In the genomic region with DNA sequence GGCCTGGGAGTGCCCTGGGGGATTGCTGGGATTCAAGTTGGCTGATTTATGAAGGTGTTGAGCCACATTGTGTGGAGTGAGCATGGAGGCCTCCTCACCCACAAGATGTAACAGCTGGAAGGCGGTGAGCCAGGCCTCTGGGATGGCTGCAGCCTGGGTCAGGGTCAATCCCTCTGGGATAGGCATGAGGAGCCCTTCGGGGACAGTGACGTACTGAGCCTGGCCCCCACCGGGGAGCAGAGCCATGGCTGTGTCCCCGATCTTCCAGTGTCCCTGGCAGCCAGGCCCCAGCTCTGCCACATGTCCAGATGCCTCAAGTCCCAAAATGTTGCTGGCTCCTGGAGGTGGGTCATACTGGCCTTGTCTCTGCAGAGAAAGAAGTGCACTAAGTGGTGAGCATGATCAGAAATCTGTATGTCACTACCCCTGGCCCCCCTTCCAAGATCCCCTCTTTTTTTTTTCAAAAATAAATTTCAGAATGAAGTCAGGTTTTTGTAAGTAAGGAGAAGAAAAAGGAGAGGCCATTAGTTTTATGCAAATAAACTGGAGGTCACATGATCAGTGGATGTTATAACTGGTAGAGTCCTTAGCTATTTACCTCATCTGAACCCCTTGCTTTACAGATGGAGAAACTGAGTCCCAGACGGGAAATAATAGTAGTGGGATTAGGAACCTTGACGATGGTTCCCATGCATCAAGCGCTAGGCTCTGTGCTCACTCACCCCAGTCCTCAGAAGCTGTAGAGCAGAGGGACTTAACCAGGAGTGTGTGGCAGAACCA, we compare ENCODE assay signal across 8 cellular contexts. TPM values are rescaled to one million over a fixed set of nuclear protein-coding genes. Genes with fewer than 3 reads are reported as not detected.
DNase-seq lines count a peak whose midpoint lies in the region; ATAC-seq and TF ChIP-seq lines count a peak whose summit lies in the region.

No MANE protein-coding gene starts in this region.

- no peaks in the 10 kb centered on the region for H3K9me2 ChIP-seq in GM23248 (ENCODE audit: insufficient read depth)

- H3K9me3 ChIP-seq in GM23248 (ENCODE audit: low read depth) (no peaks in the 10 kb centered on the region), psoas muscle (no peaks in the 10 kb centered on the region)

- H3K9ac ChIP-seq in GM23248 = peak overlapping the region; percentile 87

- peaks cover 21% of the 10 kb centered on the region for H3F3A ChIP-seq in GM23248 (ENCODE audit: insufficient read depth)

- TF ChIP-seq CTCF in WI38 (IDR thresholded peaks at IDR 0.05; ENCODE audit: low read depth, low read length) = no peak
- TF ChIP-seq CTCF in fibroblast of the aortic adventitia (IDR thresholded peaks at IDR 0.05; ENCODE audit: insufficient read depth, low read length) = no peak
- TF ChIP-seq CTCF in psoas muscle (IDR thresholded peaks at IDR 0.05) = no peak

- H3K4me1 ChIP-seq in GM23248 (ENCODE audit: insufficient read depth) = 0 out of 2 replicates have a peak, but pooled peaks cover 6% of the 10 kb centered on the region
- peaks cover 8% of the 10 kb centered on the region for H3K4me1 ChIP-seq in psoas muscle

- no peaks in the 10 kb centered on the region for H3K27me3 ChIP-seq in GM23248 (replicated peaks; ENCODE audit: insufficient read depth)
- no peaks in the 10 kb centered on the region for H3K27me3 ChIP-seq in psoas muscle (ENCODE audit: insufficient read depth in 3 of 3, low read length in 2 of 3)

- H3K4me3 ChIP-seq in GM23248 = peak overlapping the region; percentile 90
- peak overlapping the region; percentile 73 for H3K4me3 ChIP-seq in WI38 (ENCODE audit: low read depth, low read length)
- H3K4me3 ChIP-seq in fibroblast of the aortic adventitia (ENCODE audit: low read depth, low read length) = peak overlapping the region; percentile 82
- peak overlapping the region; percentile 65 for H3K4me3 ChIP-seq in psoas muscle

- peak overlapping the region; percentile 77 for H3K27ac ChIP-seq in GM23248
- no peak overlapping the region for H3K27ac ChIP-seq in psoas muscle

- WGBS in GM23248 (ENCODE audit: low coverage in 1 of 2, low lambda C conversion rate in 2 of 2, missing lambda C conversion rate in 2 of 2), 2 experiments = 69 to 75% methylated on average over 8 of the region's 8 CpGs
- WGBS in psoas muscle, 3 donors = 74 to 83% (median 82%) methylated on average over 8 of the region's 8 CpGs

- peak overlapping the region; percentile 93 for H3K4me2 ChIP-seq in GM23248 (ENCODE audit: unreplicated experiment)

- DNase-seq in GM23248 (peak; percentile 4), fibroblast of the aortic adventitia (ENCODE audit: low read depth) (no peak), psoas muscle (no peak)
- no peak for DNase-seq in NK-92 treated with Interleukin-12 subunit alpha and Interleukin-12 subunit beta, amount 100 ng/mL, for 24 hours (lab: John Stamatoyannopoulos, UW)
- no peak for DNase-seq in stimulated activated CD4-positive, alpha-beta T cell treated with anti-CD3 and anti-CD28 coated beads, Interleukin-1b, Interleukin-23, amount 100 ng/mL, for 48 hours

- intact Hi-C loops in psoas muscle (cut with DNase I) = loop anchor here (5.0 kb wide), 2 partner anchors 36 to 156 kb away; a partner anchor contains a TSS

- ATAC-seq in psoas muscle (no peak), HG02938 (IDR thresholded peaks at IDR 0.05; ENCODE audit: unreplicated experiment) (no peak), GM21619 (IDR thresholded peaks at IDR 0.05; ENCODE audit: unreplicated experiment) (no peak)

- H3K36me3 ChIP-seq in GM23248 (ENCODE audit: low read depth) = peaks cover 6% of the 10 kb centered on the region; the same call in 1 of the 2 replicates
- H3K36me3 ChIP-seq in psoas muscle (ENCODE audit: insufficient read depth in 1 of 2, low read depth in 1 of 2) = peaks cover 2 to 29% of the 10 kb centered on the region in 2 donors

- in situ Hi-C loops in GM23248 (cut with MboI) = no loop called here

- no peaks in the 10 kb centered on the region for H4K20me1 ChIP-seq in GM23248 (ENCODE audit: insufficient read depth)

- H2AFZ ChIP-seq in GM23248 = peak overlapping the region; percentile 97

- H3K79me2 ChIP-seq in GM23248 (ENCODE audit: insufficient read depth) = peaks cover 12% of the 10 kb centered on the region; the same call in 1 of the 2 replicates

RNA-seq across cellular contexts. Expression of a gene that starts 1.7 kb away (rescaled TPM):
- total RNA-seq in GM23248 (2014; rRNA removed; shearing (Covaris generic)) = 74.1 and 76.2 TPM in 2 replicates
- polyA plus RNA-seq in GM23248 (2016; fragmentation: Nextera tagmentation; extraction: Ambion mirVana) = 81.7 and 85.3 TPM in 2 replicates
- total RNA-seq in fibroblast of the aortic adventitia (ENCODE audit: low replicate concordance) = 22.3 and 38.7 TPM in 2 replicates
- total RNA-seq in psoas muscle = 1 to 10 TPM; 1.3 to 5.0 (median 2.6) TPM
- polyA plus RNA-seq in psoas muscle = 1 to 10 TPM; 1.7 to 5.6 (median 3.7) TPM

RNA-seq across cellular contexts. Expression of a gene that starts 6.9 kb away (rescaled TPM):
- 101 and 129 TPM in 2 replicates for total RNA-seq in GM23248 (2014; rRNA removed; shearing (Covaris generic))
- 287 and 289 TPM in 2 replicates for polyA plus RNA-seq in GM23248 (2016; fragmentation: Nextera tagmentation; extraction: Ambion mirVana)
- total RNA-seq in fibroblast of the aortic adventitia (ENCODE audit: low replicate concordance) = 162 and 191 TPM in 2 replicates
- 10 to 100 TPM; 44.2 to 60.5 (median 55.5) TPM for total RNA-seq in psoas muscle
- polyA plus RNA-seq in psoas muscle = 100 to 1,000 TPM in 1 of 3 donors, 10 to 100 TPM in 2; 68.2 to 116 (median 90.8) TPM

RNA-seq across cellular contexts. Expression of a gene that starts 33.4 kb away (rescaled TPM):
- 1.0 and 7.5 TPM in 2 replicates for total RNA-seq in GM23248 (2014; rRNA removed; shearing (Covaris generic))
- polyA plus RNA-seq in GM23248 (2016; fragmentation: Nextera tagmentation; extraction: Ambion mirVana) = 7.0 and 8.7 TPM in 2 replicates
- 3.5 and 7.9 TPM in 2 replicates for total RNA-seq in fibroblast of the aortic adventitia (ENCODE audit: low replicate concordance)
- total RNA-seq in psoas muscle = 1 to 10 TPM in 1 of 4 donors, under 1 TPM in 3; 0.46 to 1.8 (median 0.75) TPM
- polyA plus RNA-seq in psoas muscle = 1 to 10 TPM; 1.3 to 2.7 (median 2.1) TPM

RNA-seq across cellular contexts. Expression of a gene that starts 35.8 kb away (rescaled TPM):
- total RNA-seq in GM23248 (2014; rRNA removed; shearing (Covaris generic)) = 6.1 and 7.6 TPM in 2 replicates
- 3.8 and 4.2 TPM in 2 replicates for polyA plus RNA-seq in GM23248 (2016; fragmentation: Nextera tagmentation; extraction: Ambion mirVana)
- total RNA-seq in fibroblast of the aortic adventitia (ENCODE audit: low replicate concordance) = 6.4 and 9.3 TPM in 2 replicates
- 10 to 100 TPM in 2 of 4 donors, 1 to 10 TPM in 2; 6.5 to 14.6 (median 9.7) TPM for total RNA-seq in psoas muscle
- polyA plus RNA-seq in psoas muscle = 10 to 100 TPM in 1 of 3 donors, 1 to 10 TPM in 2; 4.6 to 17.3 (median 5.0) TPM

RNA-seq across cellular contexts. Expression of a gene that starts 40.2 kb away (rescaled TPM):
- not detected in 2 replicates for total RNA-seq in GM23248 (2014; rRNA removed; shearing (Covaris generic))
- polyA plus RNA-seq in GM23248 (2016; fragmentation: Nextera tagmentation; extraction: Ambion mirVana) (0.60 and 0.64 TPM in 2 replicates), psoas muscle (1 to 10 TPM in 1 of 3 donors, under 1 TPM in 2; 0.18 to 1.2 (median 0.35) TPM)
- total RNA-seq in fibroblast of the aortic adventitia (ENCODE audit: low replicate concordance) (0.45 and 1.7 TPM in 2 replicates), psoas muscle (under 1 TPM in 3 of 4 donors, not detected in 1; 0.24 to 0.45 (median 0.34) TPM)
